27 cellular contexts compared by ENCODE assay signal in genomic region chr9:129012893-129013448, GRCh38. TPM values are rescaled to one million over a fixed set of nuclear protein-coding genes. Genes with fewer than 3 reads are reported as not detected.
A peak's percentile ranks its signal among the peaks of the same experiment; 100 is the strongest.
DNase-seq lines count a peak whose midpoint lies in the region; ATAC-seq, FAIRE-seq and TF ChIP-seq lines count a peak whose summit lies in the region.
"Had no signal": no experiment of that assay in that cellular context is flagged by ENCODE, and none has a peak within 500 bp of the region (broad histone marks: within the 10 kb centered on the region; RNA-seq: fewer than 3 reads in every experiment).

No MANE protein-coding gene starts in this region.

- peaks cover 41% of the 10 kb centered on the region for H3K36me3 Mint-ChIP-seq in MCF 10A (ENCODE audit: insufficient read depth, unreplicated experiment)

- TF ChIP-seq POLR2A in breast epithelium (IDR thresholded peaks at IDR 0.05) (no peak), ovary (IDR thresholded peaks at IDR 0.05) (no peak)

- ATAC-seq in pancreas: no peak
- ATAC-seq in HG03025 (IDR thresholded peaks at IDR 0.05; ENCODE audit: low FRiP score, unreplicated experiment): no peak
- no peak for ATAC-seq in HG02884 (IDR thresholded peaks at IDR 0.05; ENCODE audit: unreplicated experiment)
- ATAC-seq: Panc1 had no signal

- peak overlapping the region; percentile 41 for H4K91ac ChIP-seq in mesenchymal stem cell (ENCODE audit: low read length)

- no peak overlapping the region for H3K4me3 ChIP-seq in breast epithelium
- H3K4me3 ChIP-seq in WERI-Rb-1 (ENCODE audit: low read depth, low read length): no peak overlapping the region
- no peak overlapping the region for H3K4me3 ChIP-seq in mesenchymal stem cell (ENCODE audit: insufficient read depth in 1 of 2, low read depth in 1 of 2, low read length in 2 of 2)
- H3K4me3 ChIP-seq in pancreas: no peak overlapping the region
- H3K4me3 ChIP-seq in ovary: no peak overlapping the region
- H3K4me3 ChIP-seq: SK-N-MC had no signal

- no TSS peak for BruUV-seq in MCF 10A (replicated peaks; lab: Mats Ljungman, UMichigan)

- DNase-seq in breast epithelium (ENCODE audit: low spot score in 2 of 2): no peak
- DNase-seq in MCF 10A (ENCODE audit: unreplicated experiment): no peak
- no peak for DNase-seq in WERI-Rb-1
- no peak for DNase-seq in mesenchymal stem cell
- DNase-seq in pancreas: no peak
- DNase-seq in ovary: no peak
- DNase-seq: 8988T, ACHN, BE2C, GOT3, HCEC 1CT, NCI-H1092, NCI-H1417 treated with DMSO at 0.1 percent for 48 hours, NCI-H1694 treated with DMSO at 0.1 percent for 48 hours, NCI-H2081, NCI-H2227 treated with DMSO at 0.1 percent for 48 hours, NCI-H510A, NCI-H69, SHP77 treated with DMSO at 0.1 percent for 48 hours had no signal

- H3K9me3 Mint-ChIP-seq in MCF 10A (ENCODE audit: unreplicated experiment): no peaks in the 10 kb centered on the region
- H3K9me3 Mint-ChIP-seq: CD14-positive monocyte, IgD-negative memory B cell had no signal

- no peak overlapping the region for H3K4ac ChIP-seq in mesenchymal stem cell (ENCODE audit: low read depth in 1 of 2, low read length in 2 of 2)

- H3K4me1 Mint-ChIP-seq in MCF 10A (ENCODE audit: insufficient read depth, unreplicated experiment): no peaks in the 10 kb centered on the region

- H3K79me1 ChIP-seq in mesenchymal stem cell (replicated peaks; ENCODE audit: low read length, poor library complexity, severe bottlenecking): peaks cover 28% of the 10 kb centered on the region

- H2BK120ac ChIP-seq in mesenchymal stem cell (ENCODE audit: low read depth, low read length): no peak overlapping the region

- no peak overlapping the region for H3K27ac Mint-ChIP-seq in MCF 10A (ENCODE audit: low read depth, unreplicated experiment)
- H3K27ac Mint-ChIP-seq: CD14-positive monocyte, IgD-negative memory B cell had no signal

- no peak for FAIRE-seq in pancreas (lab: Jason Lieb, UNC)
- FAIRE-seq: D721Med had no signal

- H3K4me1 ChIP-seq in breast epithelium: no peaks in the 10 kb centered on the region
- H3K4me1 ChIP-seq in mesenchymal stem cell (ENCODE audit: control insufficient read depth, insufficient read depth, low read depth, low read length): peaks cover 8% of the 10 kb centered on the region
- no peaks in the 10 kb centered on the region for H3K4me1 ChIP-seq in pancreas
- no peaks in the 10 kb centered on the region for H3K4me1 ChIP-seq in ovary (ENCODE audit: insufficient read depth)

- POLR2A ChIA-PET in MCF 10A (lab: Yijun Ruan, JAX): no interaction called here

- H3K36me3 ChIP-seq in breast epithelium (no peaks in the 10 kb centered on the region), WERI-Rb-1 (peaks cover 82% of the 10 kb centered on the region), mesenchymal stem cell (ENCODE audit: control insufficient read depth in 1 of 2, insufficient read depth in 2 of 2, low read depth in 1 of 2, low read length in 2 of 2) (peaks cover 38 to 69% of the 10 kb centered on the region in 2 experiments), pancreas (peaks cover 0 to 44% (median 10%) of the 10 kb centered on the region in 3 donors), ovary (no peaks in the 10 kb centered on the region)

- H3K9ac ChIP-seq in mesenchymal stem cell (ENCODE audit: low read length): no peak overlapping the region
- H3K9ac ChIP-seq: KMS-11 had no signal

- intact Hi-C loops in breast epithelium (cut with DNase I; ENCODE audit: low total_unique reads) (no loop called here), MCF 10A (cut with micrococcal nuclease) (no loop called here), pancreas (cut with DNase I) (no loop called here), ovary (cut with DNase I) (no loop called here)

- H3K4me3 Mint-ChIP-seq in MCF 10A (ENCODE audit: unreplicated experiment): no peak overlapping the region
- H3K4me3 Mint-ChIP-seq: CD14-positive monocyte, IgD-negative memory B cell had no signal

- H3K27me3 ChIP-seq in breast epithelium (no peaks in the 10 kb centered on the region), WERI-Rb-1 (ENCODE audit: insufficient read depth, low read depth, severe bottlenecking) (no peaks in the 10 kb centered on the region), mesenchymal stem cell (ENCODE audit: control insufficient read depth in 1 of 2, insufficient read depth in 1 of 2, low read length in 2 of 2) (no peaks in the 10 kb centered on the region), pancreas (no peaks in the 10 kb centered on the region), ovary (no peaks in the 10 kb centered on the region)
- H3K27me3 ChIP-seq: BE2C had no signal

- H3K9me3 ChIP-seq in breast epithelium (no peaks in the 10 kb centered on the region), WERI-Rb-1 (ENCODE audit: severe bottlenecking) (no peaks in the 10 kb centered on the region), mesenchymal stem cell (ENCODE audit: control insufficient read depth, low read length) (no peaks in the 10 kb centered on the region), pancreas (no peaks in the 10 kb centered on the region), ovary (no peaks in the 10 kb centered on the region)
- H3K9me3 ChIP-seq: BE2C had no signal

- no peak for TF ChIP-seq EP300 in ovary (IDR thresholded peaks at IDR 0.05)

- TF ChIP-seq CTCF in breast epithelium (IDR thresholded peaks at IDR 0.05) (no peak), MCF 10A (IDR thresholded peaks at IDR 0.05; ENCODE audit: unreplicated experiment) (no peak), WERI-Rb-1 (IDR thresholded peaks at IDR 0.05; ENCODE audit: low read depth, low read length) (no peak), pancreas (IDR thresholded peaks at IDR 0.05) (no peak), ovary (IDR thresholded peaks at IDR 0.05) (no peak)

- H2BK15ac ChIP-seq in mesenchymal stem cell (ENCODE audit: low read depth, poor library complexity, severe bottlenecking): no peak overlapping the region

- H2AK5ac ChIP-seq in mesenchymal stem cell (ENCODE audit: low read length, severe bottlenecking): no peak overlapping the region

- no peak overlapping the region for H2BK12ac ChIP-seq in mesenchymal stem cell (ENCODE audit: low read length in 2 of 2)

- H2BK5ac ChIP-seq in mesenchymal stem cell (ENCODE audit: low read depth, low read length, poor library complexity, severe bottlenecking): no peak overlapping the region

- H4K8ac ChIP-seq in mesenchymal stem cell (ENCODE audit: low read length): no peak overlapping the region

- H2AFZ ChIP-seq in mesenchymal stem cell (ENCODE audit: low read depth, low read length): no peak overlapping the region

- 97% methylated on average over 15 of the region's 16 CpGs for WGBS in mesenchymal stem cell
- 95% methylated on average over 16 of the region's 16 CpGs for WGBS in pancreas, 2 donors
- WGBS in ovary, 3 donors: 93 to 95% (median 95%) methylated on average over 16 of the region's 16 CpGs

- H3K23ac ChIP-seq in mesenchymal stem cell (ENCODE audit: low read length in 2 of 2): no peak overlapping the region

- H3K18ac ChIP-seq in mesenchymal stem cell (ENCODE audit: low read depth in 1 of 2, low read length in 2 of 2): no peak overlapping the region

- H3K4me2 ChIP-seq in mesenchymal stem cell (ENCODE audit: low read length, poor library complexity, severe bottlenecking): no peak overlapping the region
- H3K4me2 ChIP-seq: KMS-11 had no signal

- no peaks in the 10 kb centered on the region for H3K27me3 Mint-ChIP-seq in MCF 10A (ENCODE audit: insufficient read depth, unreplicated experiment)
- H3K27me3 Mint-ChIP-seq: IgD-negative memory B cell had no signal

- CTCF ChIA-PET in MCF 10A (lab: Yijun Ruan, JAX): no interaction called here

- peak overlapping the region; percentile 17 to 44 for H3K27ac ChIP-seq in breast epithelium
- H3K27ac ChIP-seq in WERI-Rb-1: peak overlapping the region; percentile 85
- H3K27ac ChIP-seq in mesenchymal stem cell (ENCODE audit: low read length, poor library complexity, severe bottlenecking): no peak overlapping the region
- no peak overlapping the region for H3K27ac ChIP-seq in pancreas
- no peak overlapping the region for H3K27ac ChIP-seq in ovary
- H3K27ac ChIP-seq: KMS-11, SK-N-MC had no signal

- no peak overlapping the region for H3K14ac ChIP-seq in mesenchymal stem cell (ENCODE audit: low read length in 2 of 2)

RNA-seq across cellular contexts. Expression of gene SH3GLB2, which starts 15.2 kb away (rescaled TPM):
- total RNA-seq in breast epithelium: 100 to 1,000 TPM in 2 of 3 donors, 10 to 100 TPM in 1; 59.2 to 227 (median 150) TPM
- total RNA-seq in MCF 10A (2022): 51.7 and 58.3 TPM in 2 replicates
- polyA plus RNA-seq in mesenchymal stem cell (2013, experiment 1 of 2): 29.7 TPM
- 30.5 TPM for polyA plus RNA-seq in mesenchymal stem cell (2013, experiment 2 of 2)
- 10 to 100 TPM; 46.6 to 79.7 (median 70.8) TPM for total RNA-seq in pancreas
- polyA plus RNA-seq in pancreas: 100 to 1,000 TPM; 188 to 201 TPM
- total RNA-seq in ovary: 100 to 1,000 TPM in 2 of 7 donors, 10 to 100 TPM in 5; 57.8 to 105 (median 88.8) TPM
- 100 to 1,000 TPM in 1 of 2 donors, 10 to 100 TPM in 1; 11.8 to 112 TPM for polyA plus RNA-seq in ovary

RNA-seq across cellular contexts. Expression of gene MIGA2, which starts 23.5 kb away (rescaled TPM):
- total RNA-seq in breast epithelium (10 to 100 TPM; 25.3 to 28.8 (median 27.9) TPM), MCF 10A (2022) (28.6 and 28.7 TPM in 2 replicates), pancreas (10 to 100 TPM in 1 of 6 donors, 1 to 10 TPM in 5; 7.5 to 17.1 (median 9.3) TPM), ovary (10 to 100 TPM; 18.7 to 36.5 (median 25.5) TPM)
- 8.5 TPM for polyA plus RNA-seq in mesenchymal stem cell (2013, experiment 1 of 2)
- polyA plus RNA-seq in mesenchymal stem cell (2013, experiment 2 of 2): 8.1 TPM
- polyA plus RNA-seq in pancreas (10 to 100 TPM; 27.8 to 30.9 TPM), ovary (10 to 100 TPM in 1 of 2 donors, 1 to 10 TPM in 1; 2.5 to 21.7 TPM)

Comparison
In these comparisons a context has a peak if more than half of its experiments do, and no peak if none do; other contexts are left out.
1. H3K27ac ChIP-seq: peak in breast epithelium (2 of 2) and WERI-Rb-1 (single experiment); none in mesenchymal stem cell (single experiment), pancreas (0 of 4) and ovary (0 of 2).